ENCODE assay signal across 7 cellular contexts in genomic region chr1:16980473-16981268, GRCh38. TPM values are rescaled to one million over a fixed set of nuclear protein-coding genes. Genes with fewer than 3 reads are reported as not detected.
DNase-seq lines count a peak whose midpoint lies in the region; ATAC-seq and TF ChIP-seq lines count a peak whose summit lies in the region.

Gene MFAP2, minus strand, starts transcription at chr1:16980620. Its CDS starts 2,347 bp downstream, at chr1:16978273.

- 8 to 46% (median 21%) methylated on average over 9 to 53 of the region's 53 CpGs for WGBS in adrenal gland, 4 donors

- TF ChIP-seq POLR2A in adrenal gland (IDR thresholded peaks at IDR 0.05): no peak

- H3K36me3 Mint-ChIP-seq in activated CD8-positive, alpha-beta T cell treated with anti-CD3 and anti-CD28 coated beads, Interleukin-2, amount 10 ng/mL, durations not matched to agents 7 days and 5 days (ENCODE audit: low read depth): no peaks in the 10 kb centered on the region

- H3K36me3 ChIP-seq in skeletal muscle tissue (ENCODE audit: control insufficient read depth in 3 of 3, insufficient read depth in 3 of 3, low read length in 3 of 3): peaks cover 0 to 2% (median 0%) of the 10 kb centered on the region in 3 donors
- H3K36me3 ChIP-seq in adrenal gland (replicated peaks in 1 of 2): peaks cover 0 to under 1% of the 10 kb centered on the region in 2 donors

- no peak within 1 kb of the TSS for H3K27ac Mint-ChIP-seq in activated CD8-positive, alpha-beta T cell treated with anti-CD3 and anti-CD28 coated beads, Interleukin-2, amount 10 ng/mL, durations not matched to agents 7 days and 5 days

- CTCF ChIA-PET in HEK293T (lab: Yijun Ruan, JAX): interaction anchor here (0.6 kb wide), 1 partner anchor 48 kb away, joined by 5 read pairs; no protein-coding TSS in a partner anchor
- CTCF ChIA-PET in activated CD8-positive, alpha-beta T cell treated with anti-CD3 and anti-CD28 coated beads, Interleukin-2, amount 10 ng/mL, durations not matched to agents 7 days and 5 days (lab: Charles Lee): interaction anchor here (0.7 to 0.9 kb wide), 2 partner anchors 59 to 67 kb away, joined by 3 read pairs; partner anchors contain the start of gene CROCC

- ATAC-seq in activated CD8-positive, alpha-beta T cell treated with anti-CD3 and anti-CD28 coated beads, Interleukin-2, amount 10 ng/mL, durations not matched to agents 7 days and 5 days: peak; percentile 29
- ATAC-seq in left ventricle myocardium superior (peak; percentile 34), HG03439 (IDR thresholded peaks at IDR 0.05; ENCODE audit: unreplicated experiment) (no peak)

- POLR2A ChIA-PET in HEK293T (lab: Yijun Ruan, JAX): interaction anchor here (0.6 to 1.7 kb wide), 2 partner anchors 20 to 25 kb away, joined by 3 to 8 read pairs; no protein-coding TSS in a partner anchor
- POLR2A ChIA-PET in activated CD8-positive, alpha-beta T cell treated with anti-CD3 and anti-CD28 coated beads, Interleukin-2, amount 10 ng/mL, durations not matched to agents 7 days and 5 days (lab: Charles Lee): no interaction called here

- H3K4me3 Mint-ChIP-seq in activated CD8-positive, alpha-beta T cell treated with anti-CD3 and anti-CD28 coated beads, Interleukin-2, amount 10 ng/mL, durations not matched to agents 7 days and 5 days: no peak within 1 kb of the TSS

- intact Hi-C loops in left ventricle myocardium superior (cut with micrococcal nuclease) (no loop called here), adrenal gland (cut with DNase I) (no loop called here)

- DNase-seq in HEK293T (ENCODE audit: extremely low spot score) (peak; percentile 32), left ventricle myocardium superior (peak; percentile 55), KBM-7 (no peak), adrenal gland (no peak)
- DNase-seq in activated CD8-positive, alpha-beta T cell treated with anti-CD3 and anti-CD28 coated beads, Interleukin-2, amount 10 ng/mL, durations not matched to agents 7 days and 5 days: no peak

- peaks cover 20% of the 10 kb centered on the region for H3K27me3 Mint-ChIP-seq in activated CD8-positive, alpha-beta T cell treated with anti-CD3 and anti-CD28 coated beads, Interleukin-2, amount 10 ng/mL, durations not matched to agents 7 days and 5 days (ENCODE audit: low read depth)

- H3K9me3 ChIP-seq in skeletal muscle tissue (ENCODE audit: control insufficient read depth in 3 of 3, low read length in 3 of 3): no peaks in the 10 kb centered on the region
- no peaks in the 10 kb centered on the region for H3K9me3 ChIP-seq in adrenal gland (replicated peaks in 1 of 3)

- TF ChIP-seq CTCF in adrenal gland (IDR thresholded peaks at IDR 0.05): no peak

- H3K4me1 ChIP-seq in skeletal muscle tissue (ENCODE audit: control insufficient read depth in 3 of 3, insufficient read depth in 3 of 3, low read length in 3 of 3): peaks cover 0 to 3% (median 2%) of the 10 kb centered on the region in 3 donors
- no peaks in the 10 kb centered on the region for H3K4me1 ChIP-seq in adrenal gland (replicated peaks in 1 of 2)

- no peak within 1 kb of the TSS for H3K9ac ChIP-seq in skeletal muscle tissue (ENCODE audit: low read depth in 1 of 3, low read length in 3 of 3)

- H3K27ac ChIP-seq in skeletal muscle tissue (ENCODE audit: low read depth, low read length): peak within 1 kb of the TSS; percentile 25
- peak within 1 kb of the TSS in 2 of 5 donors; percentile 69 to 80 for H3K27ac ChIP-seq in adrenal gland

- in situ Hi-C loops in KBM-7 (cut with MboI; ENCODE audit: low pct_unique_long_range_greater_than_20kb, low sequenced_read_pairs): no loop called here

- H3K27me3 ChIP-seq in skeletal muscle tissue (ENCODE audit: control insufficient read depth in 3 of 3, insufficient read depth in 3 of 3, low read length in 3 of 3) (peaks cover 5 to 16% (median 9%) of the 10 kb centered on the region in 3 donors), adrenal gland (peaks cover 5% of the 10 kb centered on the region)

- H3K9me3 Mint-ChIP-seq in activated CD8-positive, alpha-beta T cell treated with anti-CD3 and anti-CD28 coated beads, Interleukin-2, amount 10 ng/mL, durations not matched to agents 7 days and 5 days (ENCODE audit: insufficient read depth): no peaks in the 10 kb centered on the region

- H3K4me3 ChIP-seq in skeletal muscle tissue (ENCODE audit: low read length in 3 of 3) (peak within 1 kb of the TSS in 1 of 3 donors; percentile 51), adrenal gland (peak within 1 kb of the TSS in 1 of 4 donors; percentile 53)

- H3K4me1 Mint-ChIP-seq in activated CD8-positive, alpha-beta T cell treated with anti-CD3 and anti-CD28 coated beads, Interleukin-2, amount 10 ng/mL, durations not matched to agents 7 days and 5 days (ENCODE audit: low read depth): peaks cover 9% of the 10 kb centered on the region

TF ChIP-seq in HEK293T, 16 proteins besides CTCF, POLR2A, EP300 and RAD21:
- TF ChIP-seq CTBP1 (IDR thresholded peaks at IDR 0.05; ENCODE audit: borderline replicate concordance) (no peak), ZNF384 (IDR thresholded peaks at IDR 0.05) (no peak), TARDBP (IDR thresholded peaks at IDR 0.05) (no peak), NFRKB (IDR thresholded peaks at IDR 0.05) (no peak), PKNOX1 (IDR thresholded peaks at IDR 0.05) (no peak), FOXK2 (IDR thresholded peaks at IDR 0.05) (no peak), ELF4 (IDR thresholded peaks at IDR 0.05) (no peak), L3MBTL2 (conservative IDR thresholded peaks at IDR 0.05) (no peak), HDGF (IDR thresholded peaks at IDR 0.05; ENCODE audit: borderline replicate concordance) (no peak), BHLHE40 (IDR thresholded peaks at IDR 0.05; ENCODE audit: borderline replicate concordance) (no peak), SUZ12 (IDR thresholded peaks at IDR 0.05) (no peak), ARNT (IDR thresholded peaks at IDR 0.05) (no peak), FOXA1 (IDR thresholded peaks at IDR 0.05) (no peak), FOXM1 (IDR thresholded peaks at IDR 0.05; ENCODE audit: borderline replicate concordance) (no peak)
TF ChIP-seq in HEK293T: peak in this region for 0.

RNA-seq across cellular contexts. Expression of gene MFAP2, which starts in this region (rescaled TPM):
- total RNA-seq in activated CD8-positive, alpha-beta T cell treated with anti-CD3 and anti-CD28 coated beads, Interleukin-2, amount 10 ng/mL, durations not matched to agents 7 days and 5 days: not detected
- total RNA-seq in left ventricle myocardium superior: 4.2 TPM
- 19.8 TPM for total RNA-seq in skeletal muscle tissue
- 1 to 10 TPM in 7 of 8 donors, under 1 TPM in 1; 0.79 to 9.9 (median 4.0) TPM for total RNA-seq in adrenal gland
- 10 to 100 TPM in 2 of 3 donors, 1 to 10 TPM in 1; 2.1 to 17.7 (median 12.3) TPM for polyA plus RNA-seq in adrenal gland

Comparison
In these comparisons a context has a peak if more than half of its experiments do, and no peak if none do; other contexts are left out.
1. Peak in ATAC-seq in activated CD8-positive, alpha-beta T cell treated with anti-CD3 and anti-CD28 coated beads, Interleukin-2, amount 10 ng/mL, durations not matched to agents 7 days and 5 days; RNA of the gene not detected or under 1 TPM.
2. DNase-seq: peak in HEK293T (single experiment) and left ventricle myocardium superior (single experiment); none in activated CD8-positive, alpha-beta T cell treated with anti-CD3 and anti-CD28 coated beads, Interleukin-2, amount 10 ng/mL, durations not matched to agents 7 days and 5 days (single experiment), KBM-7 (single experiment) and adrenal gland (0 of 7).